Comparison of ENCODE assay signal across 32 cellular contexts in the genomic region with DNA sequence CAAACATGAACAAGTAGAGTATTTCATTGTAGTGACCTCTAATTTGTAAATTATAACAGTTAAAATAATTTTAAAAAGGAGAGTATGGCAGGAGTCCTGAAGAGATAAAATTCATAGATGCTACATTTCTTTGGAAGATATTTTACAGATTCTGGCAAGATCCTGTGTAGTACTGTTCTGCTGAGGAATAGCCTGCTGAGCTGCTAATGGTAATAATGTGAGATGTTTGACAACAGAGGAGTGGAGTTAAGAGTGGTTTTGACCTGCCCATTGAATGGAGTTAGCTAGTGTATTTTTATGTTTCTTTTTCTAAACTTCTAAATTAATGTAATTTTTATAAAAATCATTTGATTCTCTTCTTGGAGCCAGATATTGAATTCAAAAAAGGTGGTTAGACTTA. TPM values are rescaled to one million over a fixed set of nuclear protein-coding genes. Genes with fewer than 3 reads are reported as not detected.
"Had no signal": no experiment of that assay in that cellular context is flagged by ENCODE, and none has a peak within 500 bp of the region (broad histone marks: within the 10 kb centered on the region; RNA-seq: fewer than 3 reads in every experiment).

No MANE protein-coding gene starts in this region.

- H3K27ac ChIP-seq: ascending aorta, body of pancreas, SK-N-MC had no signal

- H3K27me3 Mint-ChIP-seq: activated B cell treated with CpG ODN at 0.5 μM for 24 hours; activated CD4-positive, alpha-beta T cell treated with anti-CD3 and anti-CD28 coated beads, Interleukin-2, amount 10 ng/mL, durations not matched to agents 24 days and 14 days; activated CD8-positive, alpha-beta memory T cell treated with anti-CD3 and anti-CD28 coated beads, Interleukin-2, amount 10 ng/mL, durations not matched to agents 7 days and 5 days; activated naive CD8-positive, alpha-beta T cell treated with anti-CD3 and anti-CD28 coated beads, Interleukin-2, amount 50 U/mL, for 24 hours; activated T-cell treated with anti-CD3 and anti-CD28 coated beads, Interleukin-2, amount 50 U/mL, for 24 hours; T-cell had no signal

- H3K4me1 Mint-ChIP-seq: activated B cell treated with CpG ODN at 0.5 μM for 24 hours; activated CD4-positive, alpha-beta T cell treated with anti-CD3 and anti-CD28 coated beads, Interleukin-2, amount 10 ng/mL, durations not matched to agents 24 days and 14 days; activated CD8-positive, alpha-beta memory T cell treated with anti-CD3 and anti-CD28 coated beads, Interleukin-2, amount 10 ng/mL, durations not matched to agents 7 days and 5 days; activated naive CD8-positive, alpha-beta T cell treated with anti-CD3 and anti-CD28 coated beads, Interleukin-2, amount 50 U/mL, for 24 hours; T-cell had no signal

- H3K9me3 Mint-ChIP-seq: activated B cell treated with CpG ODN at 0.5 μM for 24 hours; activated CD4-positive, alpha-beta T cell treated with anti-CD3 and anti-CD28 coated beads, Interleukin-2, amount 10 ng/mL, durations not matched to agents 24 days and 14 days; activated naive CD8-positive, alpha-beta T cell treated with anti-CD3 and anti-CD28 coated beads, Interleukin-2, amount 50 U/mL, for 24 hours; activated T-helper 1 cell treated with anti-CD3 and anti-CD28 coated beads, Interleukin-12 subunit alpha, Interleukin-12 subunit beta, Interleukin-2, Interleukin-4 antibody, amounts not matched to agents 30 ng/mL and 10 ng/mL and 1 ng/mL, durations not matched to agents 14 hours and 24 hours and 36 hours had no signal

- H3K4me3 Mint-ChIP-seq: activated B cell treated with CpG ODN at 0.5 μM for 24 hours; activated CD4-positive, alpha-beta T cell treated with anti-CD3 and anti-CD28 coated beads, Interleukin-2, amount 10 ng/mL, durations not matched to agents 24 days and 14 days; activated CD8-positive, alpha-beta memory T cell treated with anti-CD3 and anti-CD28 coated beads, Interleukin-2, amount 10 ng/mL, durations not matched to agents 7 days and 5 days; activated naive CD8-positive, alpha-beta T cell treated with anti-CD3 and anti-CD28 coated beads, Interleukin-2, amount 50 U/mL, for 24 hours; activated T-cell treated with anti-CD3 and anti-CD28 coated beads, Interleukin-2, amount 50 U/mL, for 24 hours; activated T-helper 1 cell treated with anti-CD3 and anti-CD28 coated beads, Interleukin-12 subunit alpha, Interleukin-12 subunit beta, Interleukin-2, Interleukin-4 antibody, amounts not matched to agents 30 ng/mL and 10 ng/mL and 1 ng/mL, durations not matched to agents 14 hours and 24 hours and 36 hours; T-cell had no signal

- H3K36me3 ChIP-seq: ascending aorta had no signal

- ATAC-seq: activated CD8-positive, alpha-beta memory T cell treated with anti-CD3 and anti-CD28 coated beads, Interleukin-2, amount 10 ng/mL, durations not matched to agents 7 days and 5 days; activated naive CD4-positive, alpha-beta T cell treated with anti-CD3 and anti-CD28 coated beads, Interleukin-2, amount 50 U/mL, for 72 hours; activated naive CD8-positive, alpha-beta T cell treated with anti-CD3 and anti-CD28 coated beads, Interleukin-2, amount 50 U/mL, for 24 hours; body of pancreas; Panc1; Right ventricle myocardium inferior; T-cell had no signal

- H3K4me3 ChIP-seq: ascending aorta, body of pancreas, SK-N-MC had no signal

- H3K36me3 Mint-ChIP-seq: activated CD8-positive, alpha-beta memory T cell treated with anti-CD3 and anti-CD28 coated beads, Interleukin-2, amount 10 ng/mL, durations not matched to agents 7 days and 5 days; activated naive CD4-positive, alpha-beta T cell treated with anti-CD3 and anti-CD28 coated beads, Interleukin-2, amount 50 U/mL, for 72 hours; T-cell had no signal

- H3K9me3 ChIP-seq: ascending aorta, body of pancreas had no signal

- DNase-seq: activated B cell treated with CpG ODN at 0.5 μM for 24 hours; activated CD4-positive, alpha-beta T cell treated with anti-CD3 and anti-CD28 coated beads for 1 hour; activated CD4-positive, alpha-beta T cell treated with anti-CD3 and anti-CD28 coated beads, Interleukin-2, amount 10 ng/mL, durations not matched to agents 24 days and 14 days; activated CD4-positive, alpha-beta T cell treated with anti-CD3 and anti-CD28 coated beads, Interleukin-2, amount 50 U/mL, for 48 hours; activated CD8-positive, alpha-beta memory T cell treated with anti-CD3 and anti-CD28 coated beads, Interleukin-2, amount 10 ng/mL, durations not matched to agents 7 days and 5 days; activated effector memory CD4-positive, alpha-beta T cell treated with Interleukin-2 at 50 U/mL for 16 hours; activated naive CD4-positive, alpha-beta T cell treated with Interleukin-2 at 50 U/mL for 16 hours; activated naive CD8-positive, alpha-beta T cell treated with anti-CD3 and anti-CD28 coated beads, Interleukin-2, amount 50 U/mL, for 24 hours; activated T-cell treated with anti-CD3 and anti-CD28 coated beads, Interleukin-2, amount 50 U/mL, for 24 hours; amniotic stem cell; body of pancreas; central memory CD4-positive, alpha-beta T cell; cortex of kidney; Karpas-422; MM.1S; NCI-H187; NCI-H345; NCI-H510A; NCI-H526 treated with DMSO at 0.1 percent for 48 hours; NK-92 treated with Interleukin-12 subunit alpha and Interleukin-12 subunit beta, amount 100 ng/mL, for 24 hours; OCI-M1; RPMI8226; T-cell; T-helper 2 cell; T1000 had no signal

- H3K4me1 ChIP-seq: ascending aorta, body of pancreas had no signal

- H3K27ac Mint-ChIP-seq: activated B cell treated with CpG ODN at 0.5 μM for 24 hours; activated CD4-positive, alpha-beta T cell treated with anti-CD3 and anti-CD28 coated beads, Interleukin-2, amount 10 ng/mL, durations not matched to agents 24 days and 14 days; activated CD8-positive, alpha-beta memory T cell treated with anti-CD3 and anti-CD28 coated beads, Interleukin-2, amount 10 ng/mL, durations not matched to agents 7 days and 5 days; activated naive CD4-positive, alpha-beta T cell treated with anti-CD3 and anti-CD28 coated beads, Interleukin-2, amount 50 U/mL, for 72 hours; activated naive CD8-positive, alpha-beta T cell treated with anti-CD3 and anti-CD28 coated beads, Interleukin-2, amount 50 U/mL, for 24 hours; activated T-cell treated with anti-CD3 and anti-CD28 coated beads, Interleukin-2, amount 50 U/mL, for 24 hours; activated T-helper 1 cell treated with anti-CD3 and anti-CD28 coated beads, Interleukin-12 subunit alpha, Interleukin-12 subunit beta, Interleukin-2, Interleukin-4 antibody, amounts not matched to agents 30 ng/mL and 10 ng/mL and 1 ng/mL, durations not matched to agents 14 hours and 24 hours and 36 hours; T-cell had no signal

- H3K27me3 ChIP-seq: ascending aorta, body of pancreas had no signal

RNA-seq across cellular contexts. Expression of gene CLVS2, which starts 11.8 kb away (rescaled TPM):
- total RNA-seq: activated B cell treated with CpG ODN at 0.5 μM for 24 hours; activated CD4-positive, alpha-beta T cell treated with anti-CD3 and anti-CD28 coated beads, Interleukin-2, amount 10 ng/mL, durations not matched to agents 24 days and 14 days; activated CD8-positive, alpha-beta memory T cell treated with anti-CD3 and anti-CD28 coated beads, Interleukin-2, amount 10 ng/mL, durations not matched to agents 7 days and 5 days; activated naive CD4-positive, alpha-beta T cell treated with anti-CD3 and anti-CD28 coated beads, Interleukin-2, amount 50 U/mL, for 72 hours; activated T-helper 1 cell treated with anti-CD3 and anti-CD28 coated beads, Interleukin-12 subunit alpha, Interleukin-12 subunit beta, Interleukin-2, Interleukin-4 antibody, amounts not matched to agents 30 ng/mL and 10 ng/mL and 1 ng/mL, durations not matched to agents 14 hours and 24 hours and 36 hours; ascending aorta; bronchial epithelial cell; Right ventricle myocardium inferior; T-cell had no signal
